2 cellular contexts compared by ENCODE assay signal in genomic region chr19:15332311-15332996, GRCh38.
TF ChIP-seq lines count a peak whose summit lies in the region.

Gene BRD4, minus strand, starts transcription at chr19:15332539. Its CDS starts 59,440 bp downstream, at chr19:15273099.

TF ChIP-seq in IMR-90, 13 proteins besides CTCF, POLR2A, EP300 and RAD21:
- TF ChIP-seq USF2 (IDR thresholded peaks at IDR 0.05; ENCODE audit: low read depth, low read length) (no peak), MAZ (IDR thresholded peaks at IDR 0.05; ENCODE audit: borderline replicate concordance, low read depth, low read length) (peak; percentile 57; the same call in 1 of the 2 replicates)
TF ChIP-seq in IMR-90: peak in this region for 1.

TF ChIP-seq in SK-N-SH, 30 proteins besides CTCF, POLR2A, EP300 and RAD21 (continued from another document):
- no peak for TF ChIP-seq FOXJ3 (CRISPR knock-in tag; IDR thresholded peaks at IDR 0.05)
